In genomic region chr5:106363578-106363977, GRCh38 we compare ENCODE assay signal across 27 cellular contexts.
"Had no signal": no experiment of that assay in that cellular context is flagged by ENCODE, and none has a peak within 500 bp of the region (broad histone marks: within the 10 kb centered on the region; RNA-seq: fewer than 3 reads in every experiment).

No MANE protein-coding gene starts in this region.

- H3K36me3 ChIP-seq: left lung, lower lobe of right lung, ovary, prostate gland, stomach, thyroid gland, transverse colon, upper lobe of left lung, vagina had no signal

- H3K9me3 ChIP-seq: lower lobe of right lung, ovary, prostate gland, testis, thyroid gland, vagina had no signal

- H3K27ac ChIP-seq: left lung, lower lobe of right lung, ovary, prostate gland, skin epidermis, stomach, testis, thyroid gland, transverse colon, upper lobe of left lung, vagina had no signal

- H3K4me1 ChIP-seq: left lung, lower lobe of right lung, prostate gland, stomach, testis, thyroid gland, transverse colon, upper lobe of left lung, vagina had no signal

- DNase-seq: hippocampal formation; kidney; left colon; left lung; lower lobe of right lung; mesendoderm; mucosa of descending colon; naive thymus-derived CD4-positive, alpha-beta T cell; ovary; retina; right cardiac atrium; stimulated activated CD4-positive, alpha-beta T cell treated with anti-CD3 and anti-CD28 coated beads, Interleukin-12 subunit alpha, Interleukin-12 subunit beta, amount 100 ng/mL, for 4 hours; stimulated activated CD4-positive, alpha-beta T cell treated with anti-CD3 and anti-CD28 coated beads, Interleukin-15, amount 100 ng/mL, for 24 hours; stimulated activated CD4-positive, alpha-beta T cell treated with anti-CD3 and anti-CD28 coated beads, Interleukin-2, amount 100 ng/mL, for 24 hours; stimulated activated CD4-positive, alpha-beta T cell treated with anti-CD3 and anti-CD28 coated beads, Interleukin-4, amount 100 ng/mL, for 1 hour; stimulated activated naive B cell treated with anti-CD40 and anti-IgM and Interleukin-4, amounts not matched to agents 10 μg/mL and 1 μg/mL and 100 μg/mL, for 72 hours; stimulated activated naive CD8-positive, alpha-beta T cell treated with anti-CD3 and anti-CD28 coated beads, Interleukin-15, Interleukin-2, amounts not matched to agents 100 U/mL and 50 U/mL, for 24 hours; stomach; testis; thyroid gland; transverse colon; upper lobe of left lung had no signal

- H3K4me3 ChIP-seq: left lung, lower lobe of right lung, mucosa of descending colon, ovary, prostate gland, skin epidermis, stomach, testis, thyroid gland, transverse colon, upper lobe of left lung, vagina had no signal

- ATAC-seq: left colon; left lung; lower lobe of right lung; mucosa of descending colon; naive thymus-derived CD4-positive, alpha-beta T cell; natural killer cell treated with Interleukin-12 subunit alpha and Interleukin-12 subunit beta and Interleukin-15 and Interleukin-18, amount 100 ng/mL, for 72 hours; right cardiac atrium; sciatic nerve; stimulated activated naive B cell treated with anti-CD40 and anti-IgM and Interleukin-4, amounts not matched to agents 10 μg/mL and 1 μg/mL and 100 μg/mL, for 72 hours; stimulated activated naive CD8-positive, alpha-beta T cell treated with anti-CD3 and anti-CD28 coated beads, Interleukin-15, Interleukin-2, amounts not matched to agents 100 U/mL and 50 U/mL, for 24 hours had no signal

- H3K27me3 ChIP-seq: left lung, ovary, stomach, testis, thyroid gland, transverse colon, upper lobe of left lung, vagina had no signal

- FAIRE-seq: kidney had no signal
